8 cellular contexts compared by ENCODE assay signal in the genomic region with DNA sequence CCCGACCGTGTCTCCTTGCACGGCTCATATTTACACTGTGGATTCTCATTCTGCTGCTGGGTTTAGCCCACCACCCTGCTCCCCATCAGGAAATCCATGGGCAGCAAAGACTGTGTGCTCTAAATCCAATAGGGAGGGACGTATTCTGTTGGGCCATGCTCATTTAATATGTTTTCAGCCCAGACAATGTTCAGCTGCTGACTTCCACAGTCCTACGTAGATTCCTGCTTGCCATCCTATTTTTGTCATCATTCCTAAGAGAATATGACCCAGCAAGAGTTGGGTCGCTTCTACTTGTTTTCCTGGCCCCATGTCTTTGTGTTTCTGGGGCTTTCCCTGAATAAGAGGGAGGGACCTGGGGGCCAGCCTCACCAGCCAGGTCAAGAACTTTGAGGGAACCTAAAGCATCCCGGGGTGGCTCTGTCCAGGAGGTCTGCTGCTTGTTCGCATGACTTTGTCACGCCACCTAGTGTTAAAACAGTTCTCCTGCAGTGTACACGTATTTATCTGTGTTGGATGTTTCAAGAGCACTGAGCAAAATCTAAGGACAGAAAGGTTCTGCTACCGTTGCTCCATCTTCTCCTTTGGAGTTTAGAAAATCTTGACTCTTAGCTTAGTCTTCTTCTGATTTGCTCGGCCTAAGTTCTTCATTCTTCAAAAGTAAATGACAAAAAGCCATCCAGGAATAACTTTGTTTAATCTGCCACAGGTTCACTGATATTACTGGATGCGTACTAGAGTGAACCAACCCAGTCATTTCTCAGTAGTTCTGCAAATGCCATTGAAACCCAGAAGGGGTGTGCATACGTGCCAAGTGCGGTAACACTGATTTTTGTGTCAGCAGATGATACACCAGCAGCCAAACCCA.
DNase-seq lines count a peak whose midpoint lies in the region; ATAC-seq and TF ChIP-seq lines count a peak whose summit lies in the region.

No MANE protein-coding gene starts in this region.

- no peaks in the 10 kb centered on the region for H3K4me1 Mint-ChIP-seq in T-helper 2 cell treated with Interferon-gamma antibody and Interleukin-4, amounts not matched to agents 5 μg/mL and 100 μg/mL, for 36 hours (ENCODE audit: low read depth)

- H3K9me3 Mint-ChIP-seq in T-helper 2 cell treated with Interferon-gamma antibody and Interleukin-4, amounts not matched to agents 5 μg/mL and 100 μg/mL, for 36 hours: no peaks in the 10 kb centered on the region

- ATAC-seq in mucosa of descending colon: peak; percentile 64

- H3K9me3 ChIP-seq in mucosa of descending colon: no peaks in the 10 kb centered on the region

- peaks cover 5% of the 10 kb centered on the region for H3K27me3 Mint-ChIP-seq in T-helper 2 cell treated with Interferon-gamma antibody and Interleukin-4, amounts not matched to agents 5 μg/mL and 100 μg/mL, for 36 hours (ENCODE audit: low read depth)

- DNase-seq in A172 (ENCODE audit: low spot score) (peak; percentile 64), EH (ENCODE audit: low read depth) (peak; percentile 75), LNCaP clone FGC (ENCODE audit: low read depth) (peak; percentile 52), epidermal melanocyte (ENCODE audit: insufficient read length, low spot score) (peak; percentile 63), mucosa of descending colon (peak in 1 of 3 donors; percentile 72), DMS79 treated with DMSO at 0.1 percent for 48 hours (lab: John Stamatoyannopoulos, UW) (no peak), KG1 (lab: John Stamatoyannopoulos, UW) (no peak)
- DNase-seq in T-helper 2 cell treated with Interferon-gamma antibody and Interleukin-4, amounts not matched to agents 5 μg/mL and 100 μg/mL, for 36 hours (ENCODE audit: low spot score): peak; percentile 21

- intact Hi-C loops in mucosa of descending colon (cut with DNase I, micrococcal nuclease): loop anchor here in 1 of 2 donors (5.0 kb wide), 1 partner anchor 283 kb away; no protein-coding TSS in a partner anchor

- H3K36me3 Mint-ChIP-seq in T-helper 2 cell treated with Interferon-gamma antibody and Interleukin-4, amounts not matched to agents 5 μg/mL and 100 μg/mL, for 36 hours (ENCODE audit: low read depth): no peaks in the 10 kb centered on the region

- TF ChIP-seq CTCF in LNCaP clone FGC (IDR thresholded peaks at IDR 0.05; ENCODE audit: control insufficient read depth, extremely low read depth, insufficient read depth) (peak; percentile 95), mucosa of descending colon (IDR thresholded peaks at IDR 0.05) (peak; percentile 57)

- no peak overlapping the region for H3K4me3 Mint-ChIP-seq in T-helper 2 cell treated with Interferon-gamma antibody and Interleukin-4, amounts not matched to agents 5 μg/mL and 100 μg/mL, for 36 hours

- no peak overlapping the region for H3K27ac Mint-ChIP-seq in T-helper 2 cell treated with Interferon-gamma antibody and Interleukin-4, amounts not matched to agents 5 μg/mL and 100 μg/mL, for 36 hours

- H3K36me3 ChIP-seq in mucosa of descending colon (ENCODE audit: low read depth): no peaks in the 10 kb centered on the region

- peaks cover 15% of the 10 kb centered on the region for H3K4me1 ChIP-seq in mucosa of descending colon (ENCODE audit: low read depth)

- no peak overlapping the region for H3K4me3 ChIP-seq in LNCaP clone FGC (ENCODE audit: low read depth, low read length)
- H3K4me3 ChIP-seq in mucosa of descending colon: no peak overlapping the region

Comparison
In these comparisons a context has a peak if more than half of its experiments do, and no peak if none do; other contexts are left out.
1. DNase-seq: peak in A172 (single experiment), EH (single experiment), LNCaP clone FGC (single experiment), T-helper 2 cell treated with Interferon-gamma antibody and Interleukin-4, amounts not matched to agents 5 μg/mL and 100 μg/mL, for 36 hours (single experiment) and epidermal melanocyte (single experiment); none in DMS79 treated with DMSO at 0.1 percent for 48 hours (single experiment) and KG1 (single experiment).